ENCODE assay signal across 8 cellular contexts in the genomic region with DNA sequence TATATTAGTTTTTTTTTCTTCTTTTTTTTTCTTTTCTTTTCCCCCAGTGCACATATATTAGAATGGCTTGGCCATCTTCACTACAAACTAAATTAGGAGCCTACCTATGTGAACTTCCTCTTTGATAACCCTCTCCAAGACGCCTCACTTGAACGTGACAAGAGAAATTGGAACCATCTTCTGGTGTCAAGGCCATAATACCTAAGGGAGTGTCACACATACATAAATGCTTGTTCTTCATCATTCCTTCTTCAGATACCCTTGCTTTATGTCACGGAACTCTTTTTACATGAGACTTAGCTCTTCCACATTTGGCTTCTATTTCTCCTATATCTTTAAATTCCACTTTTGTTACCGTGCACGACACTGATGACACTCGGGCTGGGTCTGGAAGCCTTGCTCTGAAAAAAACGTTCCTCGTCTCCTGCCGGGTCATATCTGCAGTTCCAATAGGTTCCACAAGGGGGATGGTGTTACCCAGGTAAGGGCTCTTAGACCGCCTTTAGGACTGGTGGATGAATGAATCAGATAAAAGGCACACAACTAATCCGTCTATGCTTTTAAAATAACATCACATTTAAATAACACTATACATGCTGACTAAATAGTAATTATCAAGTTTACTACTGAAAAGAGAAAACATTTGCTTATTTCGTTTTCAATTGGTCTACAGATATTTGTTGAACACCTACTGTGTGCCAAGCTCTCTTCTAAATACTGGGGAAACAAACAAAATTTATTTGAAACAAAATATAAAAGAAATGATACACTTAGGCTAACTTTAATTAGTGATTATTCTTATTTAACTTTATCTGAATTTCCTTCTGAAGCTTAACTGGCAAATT. TPM values are rescaled to one million over a fixed set of nuclear protein-coding genes. Genes with fewer than 3 reads are reported as not detected.
DNase-seq lines count a peak whose midpoint lies in the region; ATAC-seq and TF ChIP-seq lines count a peak whose summit lies in the region.

No MANE protein-coding gene starts in this region.

- no peak overlapping the region for H3K4me2 ChIP-seq in MM.1S (ENCODE audit: low read depth, low read length)

- H3K4me1 Mint-ChIP-seq in T-helper 2 cell treated with Interferon-gamma antibody and Interleukin-4, amounts not matched to agents 5 μg/mL and 100 μg/mL, for 36 hours (ENCODE audit: low read depth) = peaks cover 4% of the 10 kb centered on the region

- H3K36me3 Mint-ChIP-seq in T-helper 2 cell treated with Interferon-gamma antibody and Interleukin-4, amounts not matched to agents 5 μg/mL and 100 μg/mL, for 36 hours (ENCODE audit: low read depth) = no peaks in the 10 kb centered on the region

- no peaks in the 10 kb centered on the region for H3K9me2 ChIP-seq in MM.1S (replicated peaks; ENCODE audit: insufficient read depth, low read length)

- TF ChIP-seq CTCF in MM.1S (IDR thresholded peaks at IDR 0.05; ENCODE audit: low read length) (peak; percentile 49), astrocyte of the cerebellum (IDR thresholded peaks at IDR 0.05; ENCODE audit: low read depth, low read length, missing control alignments) (peak; percentile 65)

- H2AFZ ChIP-seq in MM.1S (ENCODE audit: low read length) = no peak overlapping the region

- DNase-seq in G401 (ENCODE audit: low spot score) = peak; percentile 24
- DNase-seq in MM.1S = peak; percentile 40
- peak; percentile 33 for DNase-seq in T-helper 2 cell treated with Interferon-gamma antibody and Interleukin-4, amounts not matched to agents 5 μg/mL and 100 μg/mL, for 36 hours (ENCODE audit: low spot score)
- no peak for DNase-seq in astrocyte of the cerebellum (ENCODE audit: low read depth)
- peak; percentile 66 for DNase-seq in islet precursor cell
- peak; percentile 2 for DNase-seq in stimulated activated CD8-positive, alpha-beta memory T cell treated with anti-CD3 and anti-CD28 coated beads, Interleukin-12 subunit alpha, Interleukin-12 subunit beta, amount 100 ng/mL, for 24 hours (ENCODE audit: extremely low read depth)
- DNase-seq in retina = no peak

- H3K4me3 Mint-ChIP-seq in T-helper 2 cell treated with Interferon-gamma antibody and Interleukin-4, amounts not matched to agents 5 μg/mL and 100 μg/mL, for 36 hours = peak overlapping the region; percentile 37

- no peak overlapping the region for H3K9ac ChIP-seq in MM.1S (ENCODE audit: low read length)

- H3K4me1 ChIP-seq in MM.1S (ENCODE audit: low read length) = no peaks in the 10 kb centered on the region

- no peaks in the 10 kb centered on the region for H3K27me3 ChIP-seq in MM.1S (replicated peaks; ENCODE audit: insufficient read depth, low read length)

- no peaks in the 10 kb centered on the region for H3K79me2 ChIP-seq in MM.1S (ENCODE audit: low read length)

- H3K36me3 ChIP-seq in MM.1S (replicated peaks; ENCODE audit: insufficient read depth, low read length) = no peaks in the 10 kb centered on the region

- in situ Hi-C loops in G401 (cut with HindIII; ENCODE audit: low sequenced_read_pairs) = no loop called here
- in situ Hi-C loops in astrocyte of the cerebellum (cut with HindIII; ENCODE audit: low sequenced_read_pairs) = no loop called here

- H4K20me1 ChIP-seq in MM.1S (ENCODE audit: insufficient read depth, low read length) = no peaks in the 10 kb centered on the region

- H3K9me3 Mint-ChIP-seq in T-helper 2 cell treated with Interferon-gamma antibody and Interleukin-4, amounts not matched to agents 5 μg/mL and 100 μg/mL, for 36 hours = no peaks in the 10 kb centered on the region

- H3K27ac Mint-ChIP-seq in T-helper 2 cell treated with Interferon-gamma antibody and Interleukin-4, amounts not matched to agents 5 μg/mL and 100 μg/mL, for 36 hours = no peak overlapping the region

- no peaks in the 10 kb centered on the region for H3F3A ChIP-seq in MM.1S (ENCODE audit: insufficient read depth, low read length)

- no peaks in the 10 kb centered on the region for H3K9me3 ChIP-seq in MM.1S (replicated peaks; ENCODE audit: insufficient read depth, low read length)

- no peak overlapping the region for H3K4me3 ChIP-seq in MM.1S (ENCODE audit: low read length)
- H3K4me3 ChIP-seq in astrocyte of the cerebellum (ENCODE audit: low read depth, low read length) = no peak overlapping the region

- H3K27ac ChIP-seq in MM.1S (ENCODE audit: low read length) = no peak overlapping the region

- ATAC-seq in GM21717 (IDR thresholded peaks at IDR 0.05; ENCODE audit: unreplicated experiment) = peak; percentile 88

- H3K27me3 Mint-ChIP-seq in T-helper 2 cell treated with Interferon-gamma antibody and Interleukin-4, amounts not matched to agents 5 μg/mL and 100 μg/mL, for 36 hours (ENCODE audit: low read depth) = peaks cover 3% of the 10 kb centered on the region

RNA-seq across cellular contexts. Expression of a gene that starts 19.9 kb away (rescaled TPM):
- not detected in 2 replicates for total RNA-seq in G401 (2014; rRNA removed; shearing (Covaris generic))

RNA-seq across cellular contexts. Expression of a gene that starts 37.3 kb away (rescaled TPM):
- not detected in 2 replicates for total RNA-seq in G401 (2014; rRNA removed; shearing (Covaris generic))

Comparison
In these comparisons a context has a peak if more than half of its experiments do, and no peak if none do; other contexts are left out.
1. DNase-seq: peak in G401 (single experiment), MM.1S (single experiment), T-helper 2 cell treated with Interferon-gamma antibody and Interleukin-4, amounts not matched to agents 5 μg/mL and 100 μg/mL, for 36 hours (single experiment), islet precursor cell (single experiment) and stimulated activated CD8-positive, alpha-beta memory T cell treated with anti-CD3 and anti-CD28 coated beads, Interleukin-12 subunit alpha, Interleukin-12 subunit beta, amount 100 ng/mL, for 24 hours (single experiment); none in astrocyte of the cerebellum (single experiment) and retina (single experiment).